ENCODE assay signal across 10 cellular contexts in genomic region chr6:158143700-158144099, GRCh38. TPM values are rescaled to one million over a fixed set of nuclear protein-coding genes. Genes with fewer than 3 reads are reported as not detected.
A peak's percentile ranks its signal among the peaks of the same experiment; 100 is the strongest.
DNase-seq lines count a peak whose midpoint lies in the region; ATAC-seq and TF ChIP-seq lines count a peak whose summit lies in the region.
"Had no signal": no experiment of that assay in that cellular context is flagged by ENCODE, and none has a peak within 500 bp of the region (broad histone marks: within the 10 kb centered on the region; RNA-seq: fewer than 3 reads in every experiment).

No MANE protein-coding gene starts in this region.

- no peak overlapping the region for H3K4me2 ChIP-seq in OCI-LY1 (ENCODE audit: low read length)

- no peak overlapping the region for H3K9ac ChIP-seq in OCI-LY1 (ENCODE audit: low read length)

- ATAC-seq in GM19467 (IDR thresholded peaks at IDR 0.05; ENCODE audit: unreplicated experiment): no peak

- H3K79me2 ChIP-seq in OCI-LY1 (ENCODE audit: insufficient read depth, low read length): no peaks in the 10 kb centered on the region

- no peaks in the 10 kb centered on the region for H4K20me1 ChIP-seq in OCI-LY1 (ENCODE audit: insufficient read depth, low read length)

- H3K27me3 ChIP-seq in OCI-LY1 (ENCODE audit: insufficient read depth, low read length): no peaks in the 10 kb centered on the region
- H3K27me3 ChIP-seq: right atrium auricular region had no signal

- TF ChIP-seq CTCF in 22Rv1 (IDR thresholded peaks at IDR 0.05) (peak; percentile 32; the same call in 1 of the 2 replicates), GM12865 (IDR thresholded peaks at IDR 0.05; ENCODE audit: insufficient read depth, low read depth, low read length, missing control alignments) (peak; percentile 33), OCI-LY1 (IDR thresholded peaks at IDR 0.05; ENCODE audit: low read length) (peak; percentile 57)

- DNase-seq in GM12865 (ENCODE audit: low read depth) (peak; percentile 11), fibroblast of gingiva (ENCODE audit: low read depth) (peak; percentile 5), A172 (ENCODE audit: low spot score) (no peak), CD1c-positive myeloid dendritic cell (ENCODE audit: extremely low spot score) (no peak)
- no peak for DNase-seq in activated effector memory CD4-positive, alpha-beta T cell treated with Interleukin-2 at 50 U/mL for 16 hours
- DNase-seq: activated naive CD4-positive, alpha-beta T cell treated with Interleukin-2 at 50 U/mL for 16 hours had no signal

- H3K27ac ChIP-seq in 22Rv1 (no peak overlapping the region), OCI-LY1 (ENCODE audit: low read depth, low read length, poor library complexity, severe bottlenecking) (no peak overlapping the region)
- H3K27ac ChIP-seq: right atrium auricular region had no signal

- H3K4me1 ChIP-seq in OCI-LY1 (ENCODE audit: insufficient read depth, low read length, severe bottlenecking): no peaks in the 10 kb centered on the region
- H3K4me1 ChIP-seq: right atrium auricular region had no signal

- H3K9me2 ChIP-seq in OCI-LY1 (ENCODE audit: low read depth, low read length): no peaks in the 10 kb centered on the region

- no peak overlapping the region for H2AFZ ChIP-seq in OCI-LY1 (ENCODE audit: low read length)

- no peaks in the 10 kb centered on the region for H3K9me3 ChIP-seq in OCI-LY1 (ENCODE audit: low read length)
- H3K9me3 ChIP-seq: right atrium auricular region had no signal

- peaks cover 6% of the 10 kb centered on the region; the same call in 1 of the 2 replicates for H3K36me3 ChIP-seq in OCI-LY1 (ENCODE audit: insufficient read depth, low read length)

- no peak overlapping the region for H3K4me3 ChIP-seq in GM12865 (ENCODE audit: low read depth, low read length)
- no peak overlapping the region for H3K4me3 ChIP-seq in OCI-LY1 (ENCODE audit: low read depth, low read length, poor library complexity, severe bottlenecking)
- H3K4me3 ChIP-seq: right atrium auricular region had no signal

- no peaks in the 10 kb centered on the region for H3F3A ChIP-seq in OCI-LY1 (ENCODE audit: insufficient read depth, low read length)

RNA-seq across cellular contexts. Expression of gene SERAC1, which starts 24.4 kb away (rescaled TPM):
- 10.2 and 11.0 TPM in 2 replicates for total RNA-seq in A172 (2014; rRNA removed; shearing (Covaris generic))

RNA-seq across cellular contexts. Expression of gene GTF2H5, which starts 24.4 kb away (rescaled TPM):
- 8.5 and 14.9 TPM in 2 replicates for total RNA-seq in A172 (2014; rRNA removed; shearing (Covaris generic))

Comparison
In these comparisons a context has a peak if more than half of its experiments do, and no peak if none do; other contexts are left out.
1. DNase-seq: peak in GM12865 (single experiment) and fibroblast of gingiva (single experiment); none in A172 (single experiment), CD1c-positive myeloid dendritic cell (single experiment) and activated effector memory CD4-positive, alpha-beta T cell treated with Interleukin-2 at 50 U/mL for 16 hours (single experiment).
2. Peak in every context shown above with its lines, with median percentiles within 50 percentile points of each other: CTCF ChIP-seq.